ENCODE assay signal across 9 cellular contexts in the genomic region with DNA sequence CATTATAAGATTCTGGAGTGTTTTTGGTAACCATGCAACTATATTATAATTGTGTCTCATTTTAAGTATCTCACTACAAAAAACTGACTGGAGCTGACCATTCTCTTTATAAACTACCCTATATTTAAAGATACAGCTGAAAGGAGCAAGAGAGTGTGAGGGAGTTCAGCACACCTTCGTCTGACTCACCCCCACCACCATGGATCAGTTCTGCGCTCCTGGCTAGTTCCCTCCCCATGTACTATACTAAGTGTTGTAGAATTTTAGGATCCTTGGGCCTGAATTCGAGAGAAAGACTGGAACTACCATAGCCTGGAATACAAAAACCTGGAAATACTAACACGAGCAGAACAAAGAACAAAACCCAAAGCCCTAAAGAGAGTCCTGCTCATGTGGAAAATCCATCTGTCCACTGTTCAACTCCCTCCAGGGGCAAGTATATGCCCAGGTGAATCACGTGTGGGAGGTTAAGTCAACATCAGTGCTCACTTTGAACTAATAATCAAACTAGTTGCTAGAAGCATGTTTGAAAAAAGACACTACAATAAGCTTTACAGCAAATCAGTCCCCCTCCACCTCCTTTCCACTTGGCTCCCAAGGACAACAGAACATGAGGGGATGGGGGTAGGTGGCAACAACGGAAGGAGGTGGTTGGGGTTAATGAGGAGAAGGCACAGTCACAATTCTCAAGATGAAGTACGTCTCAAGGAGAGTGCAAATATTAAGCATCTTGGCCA. TPM values are rescaled to one million over a fixed set of nuclear protein-coding genes. Genes with fewer than 3 reads are reported as not detected.
DNase-seq lines count a peak whose midpoint lies in the region; ATAC-seq lines count a peak whose summit lies in the region.
"Had no signal": no experiment of that assay in that cellular context is flagged by ENCODE, and none has a peak within 500 bp of the region (broad histone marks: within the 10 kb centered on the region; RNA-seq: fewer than 3 reads in every experiment).

No MANE protein-coding gene starts in this region.

- peak overlapping the region; percentile 44 for H3K4me3 ChIP-seq in adipocyte (ENCODE audit: low read length)

- CTCF ChIA-PET in activated CD8-positive, alpha-beta memory T cell treated with anti-CD3 and anti-CD28 coated beads, Interleukin-2, amount 10 ng/mL, durations not matched to agents 7 days and 5 days (lab: Charles Lee) = interaction anchor here (0.9 to 4.1 kb wide), 11 partner anchors 10 to 182 kb away, joined by 3 to 20 read pairs (median 4); no protein-coding TSS in a partner anchor

- H3K9ac ChIP-seq in adipocyte (ENCODE audit: low read length) = peak overlapping the region; percentile 73

- H3K4me1 Mint-ChIP-seq in activated CD8-positive, alpha-beta memory T cell treated with anti-CD3 and anti-CD28 coated beads, Interleukin-2, amount 10 ng/mL, durations not matched to agents 7 days and 5 days = peaks cover 65% of the 10 kb centered on the region

- peak overlapping the region; percentile 2 for H3K4me3 Mint-ChIP-seq in activated CD8-positive, alpha-beta memory T cell treated with anti-CD3 and anti-CD28 coated beads, Interleukin-2, amount 10 ng/mL, durations not matched to agents 7 days and 5 days

- no peaks in the 10 kb centered on the region for H3K27me3 Mint-ChIP-seq in activated CD8-positive, alpha-beta memory T cell treated with anti-CD3 and anti-CD28 coated beads, Interleukin-2, amount 10 ng/mL, durations not matched to agents 7 days and 5 days

- no peaks in the 10 kb centered on the region for H3K9me3 Mint-ChIP-seq in activated CD8-positive, alpha-beta memory T cell treated with anti-CD3 and anti-CD28 coated beads, Interleukin-2, amount 10 ng/mL, durations not matched to agents 7 days and 5 days (ENCODE audit: low read depth)

- H3K27me3 ChIP-seq in adipocyte (replicated peaks; ENCODE audit: control insufficient read depth, insufficient read depth, low read length) = no peaks in the 10 kb centered on the region

- no peak for ATAC-seq in activated CD8-positive, alpha-beta memory T cell treated with anti-CD3 and anti-CD28 coated beads, Interleukin-2, amount 10 ng/mL, durations not matched to agents 7 days and 5 days
- peak; percentile 66 for ATAC-seq in left lobe of liver

- peak overlapping the region; percentile 95 for H3K27ac ChIP-seq in temporal lobe (ENCODE audit: low read depth, low read length)

- peaks cover 74% of the 10 kb centered on the region for H3K4me1 ChIP-seq in adipocyte (ENCODE audit: control insufficient read depth, insufficient read depth, low read length)

- H3K36me3 ChIP-seq in adipocyte (ENCODE audit: control insufficient read depth, insufficient read depth, low read length, severe bottlenecking) = peaks cover 14% of the 10 kb centered on the region

- no peaks in the 10 kb centered on the region for H3K9me3 ChIP-seq in adipocyte (ENCODE audit: control insufficient read depth, low read length)

- H3K36me3 Mint-ChIP-seq in activated CD8-positive, alpha-beta memory T cell treated with anti-CD3 and anti-CD28 coated beads, Interleukin-2, amount 10 ng/mL, durations not matched to agents 7 days and 5 days = peaks cover 4% of the 10 kb centered on the region

- DNase-seq in activated CD8-positive, alpha-beta memory T cell treated with anti-CD3 and anti-CD28 coated beads, Interleukin-2, amount 10 ng/mL, durations not matched to agents 7 days and 5 days = no peak
- DNase-seq in activated CD8-positive, alpha-beta memory T cell treated with anti-CD3 and anti-CD28 coated beads, Interleukin-2, amount 50 U/mL, for 48 hours = no peak
- DNase-seq in adipocyte (ENCODE audit: low read depth) (no peak), left lobe of liver (ENCODE audit: low spot score) (peak; percentile 65), hippocampal formation (lab: John Stamatoyannopoulos, UW) (no peak), T1000 (lab: John Stamatoyannopoulos, UW) (no peak), ACHN (no peak)
- DNase-seq: NCI-H345 had no signal

- peak overlapping the region; percentile 40 for H3K27ac Mint-ChIP-seq in activated CD8-positive, alpha-beta memory T cell treated with anti-CD3 and anti-CD28 coated beads, Interleukin-2, amount 10 ng/mL, durations not matched to agents 7 days and 5 days

- in situ Hi-C loops in ACHN (cut with HindIII; ENCODE audit: low pct_ligation_motif_present, low pct_unique_long_range_greater_than_20kb, low sequenced_read_pairs) = no loop called here

RNA-seq across cellular contexts. Expression of gene ELOVL5, which starts 46.8 kb away (rescaled TPM):
- total RNA-seq in activated CD8-positive, alpha-beta memory T cell treated with anti-CD3 and anti-CD28 coated beads, Interleukin-2, amount 10 ng/mL, durations not matched to agents 7 days and 5 days = 100 to 1,000 TPM; 113 to 117 TPM
- total RNA-seq in left lobe of liver (54.4 TPM), temporal lobe (48.2 TPM)
